In genomic region chr4:184417802-184418511, GRCh38 we compare ENCODE assay signal across 8 cellular contexts. TPM values are rescaled to one million over a fixed set of nuclear protein-coding genes. Genes with fewer than 3 reads are reported as not detected.
DNase-seq lines count a peak whose midpoint lies in the region; ATAC-seq and TF ChIP-seq lines count a peak whose summit lies in the region.

No MANE protein-coding gene starts in this region.

- no peaks in the 10 kb centered on the region for H3K27me3 ChIP-seq in duodenal mucosa (ENCODE audit: control insufficient read depth in 1 of 2, insufficient read depth in 2 of 2, low read length in 2 of 2)
- H3K27me3 ChIP-seq in naive thymus-derived CD4-positive, alpha-beta T cell (ENCODE audit: control insufficient read depth in 2 of 2, insufficient read depth in 2 of 2, low read length in 2 of 2): no peaks in the 10 kb centered on the region

- H3K27ac ChIP-seq in duodenal mucosa (ENCODE audit: low read depth, low read length): peak overlapping the region; percentile 24
- H3K27ac ChIP-seq in naive thymus-derived CD4-positive, alpha-beta T cell (ENCODE audit: low read depth, low read length): peak overlapping the region; percentile 74

- H3K9ac ChIP-seq in duodenal mucosa (ENCODE audit: low read depth in 1 of 2, low read length in 2 of 2): peak overlapping the region; percentile 38 to 71

- H3K4me1 Mint-ChIP-seq in naive thymus-derived CD4-positive, alpha-beta T cell: peaks cover 43 to 80% (median 77%) of the 10 kb centered on the region in 7 donors
- H3K4me1 Mint-ChIP-seq in type B pancreatic cell (ENCODE audit: unreplicated experiment): peaks cover 14% of the 10 kb centered on the region

- H3K27ac Mint-ChIP-seq in naive thymus-derived CD4-positive, alpha-beta T cell: peak overlapping the region; percentile 82 to 97 (median 95)
- H3K27ac Mint-ChIP-seq in type B pancreatic cell: no peak overlapping the region

- no peaks in the 10 kb centered on the region for H3K9me3 ChIP-seq in duodenal mucosa (ENCODE audit: control insufficient read depth in 1 of 2, low read length in 2 of 2)
- H3K9me3 ChIP-seq in naive thymus-derived CD4-positive, alpha-beta T cell (ENCODE audit: control insufficient read depth in 2 of 3, low read length in 3 of 3): no peaks in the 10 kb centered on the region

- POLR2A ChIA-PET in naive thymus-derived CD4-positive, alpha-beta T cell (lab: Charles Lee): interaction anchor here (0.8 to 1.9 kb wide), 5 partner anchors 10 to 151 kb away, joined by 3 to 4 read pairs (median 3); partner anchors contain the start of gene IRF2

- H3K9me3 Mint-ChIP-seq in naive thymus-derived CD4-positive, alpha-beta T cell: peaks cover 0 to 9% (median 3%) of the 10 kb centered on the region in 11 donors
- peaks cover 5% of the 10 kb centered on the region for H3K9me3 Mint-ChIP-seq in type B pancreatic cell

- H3K36me3 Mint-ChIP-seq in naive thymus-derived CD4-positive, alpha-beta T cell: peaks cover 13 to 57% (median 32%) of the 10 kb centered on the region in 5 donors
- H3K36me3 Mint-ChIP-seq in type B pancreatic cell: peaks cover 26% of the 10 kb centered on the region

- no peaks in the 10 kb centered on the region for H3K27me3 Mint-ChIP-seq in naive thymus-derived CD4-positive, alpha-beta T cell
- H3K27me3 Mint-ChIP-seq in type B pancreatic cell: no peaks in the 10 kb centered on the region

- TF ChIP-seq CTCF in type B pancreatic cell (conservative IDR thresholded peaks at IDR 0.05): no peak

- CTCF ChIA-PET in naive thymus-derived CD4-positive, alpha-beta T cell (lab: Charles Lee): interaction anchor here (1.0 to 1.1 kb wide), 2 partner anchors 150 to 154 kb away, joined by 3 to 4 read pairs; no protein-coding TSS in a partner anchor

- peaks cover 32 to 42% of the 10 kb centered on the region in 2 donors for H3K4me1 ChIP-seq in duodenal mucosa (ENCODE audit: control insufficient read depth in 1 of 2, insufficient read depth in 2 of 2, low read length in 2 of 2)
- peaks cover 35 to 52% of the 10 kb centered on the region in 2 donors for H3K4me1 ChIP-seq in naive thymus-derived CD4-positive, alpha-beta T cell (ENCODE audit: control insufficient read depth in 2 of 2, insufficient read depth in 2 of 2, low read length in 2 of 2)

- DNase-seq in stimulated activated CD4-positive, alpha-beta T cell treated with anti-CD3 and anti-CD28 coated beads, Interleukin-2, amount 100 ng/mL, for 4 hours (ENCODE audit: low read depth): peak; percentile 7
- no peak for DNase-seq in stimulated activated CD4-positive, alpha-beta T cell treated with anti-CD3 and anti-CD28 coated beads, Interleukin-4, amount 100 ng/mL, for 1 hour
- DNase-seq in RKO (ENCODE audit: low spot score) (peak; percentile 78), mucosa of gallbladder (ENCODE audit: low spot score) (no peak), type B pancreatic cell (ENCODE audit: extremely low spot score, unreplicated experiment) (no peak)
- peak in 2 of 9 donors; percentile 26 to 31 for DNase-seq in naive thymus-derived CD4-positive, alpha-beta T cell

- peaks cover 34 to 48% of the 10 kb centered on the region in 2 donors for H3K36me3 ChIP-seq in duodenal mucosa (ENCODE audit: control insufficient read depth in 1 of 2, insufficient read depth in 2 of 2, low read length in 2 of 2)
- H3K36me3 ChIP-seq in naive thymus-derived CD4-positive, alpha-beta T cell (ENCODE audit: control insufficient read depth in 2 of 3, insufficient read depth in 3 of 3, low read length in 3 of 3): peaks cover 0 to 12% (median under 1%) of the 10 kb centered on the region in 3 experiments

- intact Hi-C loops in naive thymus-derived CD4-positive, alpha-beta T cell (cut with micrococcal nuclease): loop anchor here (1.0 to 10.0 kb wide), 14 partner anchors 9 to 913 kb away; partner anchors contain the start of genes CASP3 (in 2 of the 2), IRF2 (in 2 of the 2), PRIMPOL (in 2 of the 2) and CENPU (in 1 of the 2)

- H3K4me3 Mint-ChIP-seq in naive thymus-derived CD4-positive, alpha-beta T cell: peak overlapping the region; percentile 23 to 94 (median 82)
- H3K4me3 Mint-ChIP-seq in type B pancreatic cell: no peak overlapping the region

- peak overlapping the region; percentile 49 to 60 for H3K4me3 ChIP-seq in duodenal mucosa (ENCODE audit: low read depth in 1 of 2, low read length in 2 of 2)
- peak overlapping the region; percentile 64 for H3K4me3 ChIP-seq in naive thymus-derived CD4-positive, alpha-beta T cell (ENCODE audit: low read length)

- peak; percentile 40 for ATAC-seq in HG02981 (IDR thresholded peaks at IDR 0.05; ENCODE audit: unreplicated experiment)
- ATAC-seq in naive thymus-derived CD4-positive, alpha-beta T cell: peak; percentile 69

RNA-seq across cellular contexts. Expression of gene IRF2, which starts 56.4 kb away (rescaled TPM):
- 10 to 100 TPM; 31.2 to 86.3 (median 75.0) TPM for total RNA-seq in naive thymus-derived CD4-positive, alpha-beta T cell
- polyA plus RNA-seq in naive thymus-derived CD4-positive, alpha-beta T cell: 10 to 100 TPM; 83.5 to 87.0 TPM
- total RNA-seq in mucosa of gallbladder (45.3 TPM), type B pancreatic cell (ENCODE audit: low replicate concordance) (19.7 and 23.6 TPM in 2 replicates)

Comparison
In these comparisons a context has a peak if more than half of its experiments do, and no peak if none do; other contexts are left out.
1. DNase-seq: peak in stimulated activated CD4-positive, alpha-beta T cell treated with anti-CD3 and anti-CD28 coated beads, Interleukin-2, amount 100 ng/mL, for 4 hours (single experiment) and RKO (single experiment); none in stimulated activated CD4-positive, alpha-beta T cell treated with anti-CD3 and anti-CD28 coated beads, Interleukin-4, amount 100 ng/mL, for 1 hour (single experiment), mucosa of gallbladder (single experiment) and type B pancreatic cell (single experiment).